In the genomic region with DNA sequence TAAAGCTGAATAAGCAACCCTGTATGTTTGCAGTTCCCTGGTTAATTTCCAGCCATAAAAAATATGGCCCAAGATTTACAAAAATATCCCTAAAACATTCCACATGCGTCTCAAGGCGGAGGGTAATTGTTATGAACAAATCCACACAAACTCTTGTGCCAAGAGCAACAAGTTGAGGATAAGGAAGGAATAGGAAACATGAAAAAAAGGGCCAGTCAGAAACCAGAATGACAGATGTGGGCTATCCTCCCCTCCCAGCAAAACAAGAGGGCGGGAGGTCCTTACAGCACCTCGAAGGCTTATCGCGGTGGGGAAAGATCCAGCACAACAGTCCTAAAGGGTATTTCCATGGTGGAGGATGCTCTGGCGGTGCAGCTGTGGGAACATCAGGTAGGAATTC, we compare ENCODE assay signal across 17 cellular contexts.
"Had no signal": no experiment of that assay in that cellular context is flagged by ENCODE, and none has a peak within 500 bp of the region (broad histone marks: within the 10 kb centered on the region; RNA-seq: fewer than 3 reads in every experiment).

No MANE protein-coding gene starts in this region.

- H3K4me3 ChIP-seq: adrenal gland, cardiac muscle cell, left lung, ovary, psoas muscle, sigmoid colon, testis, upper lobe of left lung had no signal

- H3K27ac ChIP-seq: cardiac muscle cell, left lung, ovary, psoas muscle, sigmoid colon, testis, upper lobe of left lung had no signal

- H3K9me3 ChIP-seq: adrenal gland, left lung, ovary, psoas muscle, sigmoid colon, testis, upper lobe of left lung had no signal

- H3K36me3 ChIP-seq: adrenal gland, cardiac muscle cell, left lung, ovary, sigmoid colon, upper lobe of left lung had no signal

- H3K27me3 ChIP-seq: adrenal gland, cardiac muscle cell, left lung, ovary, sigmoid colon, testis, upper lobe of left lung had no signal

- DNase-seq: activated CD4-positive, alpha-beta T cell treated with anti-CD3 and anti-CD28 coated beads, Interleukin-2, amount 50 U/mL, for 1 hour; activated gamma-delta T cell; adrenal gland; effector memory CD8-positive, alpha-beta T cell; left lung; naive thymus-derived CD4-positive, alpha-beta T cell; ovary; psoas muscle; sigmoid colon; stimulated activated CD4-positive, alpha-beta T cell treated with anti-CD3 and anti-CD28 coated beads, Interleukin-4, amount 100 ng/mL, for 4 hours; T-helper 1 cell; T1000; testis; upper lobe of left lung had no signal

- FAIRE-seq: frontal cortex, keratinocyte had no signal

- H3K4me1 ChIP-seq: adrenal gland had no signal
